1 cellular context compared by ENCODE assay signal in genomic region chrX:16807548-16807947, GRCh38.
TF ChIP-seq lines count a peak whose summit lies in the region.

No MANE protein-coding gene starts in this region.

TF ChIP-seq in GM23338, 12 proteins besides CTCF, POLR2A, EP300 and RAD21 (continued from another document):
- TF ChIP-seq, protein P1, sequence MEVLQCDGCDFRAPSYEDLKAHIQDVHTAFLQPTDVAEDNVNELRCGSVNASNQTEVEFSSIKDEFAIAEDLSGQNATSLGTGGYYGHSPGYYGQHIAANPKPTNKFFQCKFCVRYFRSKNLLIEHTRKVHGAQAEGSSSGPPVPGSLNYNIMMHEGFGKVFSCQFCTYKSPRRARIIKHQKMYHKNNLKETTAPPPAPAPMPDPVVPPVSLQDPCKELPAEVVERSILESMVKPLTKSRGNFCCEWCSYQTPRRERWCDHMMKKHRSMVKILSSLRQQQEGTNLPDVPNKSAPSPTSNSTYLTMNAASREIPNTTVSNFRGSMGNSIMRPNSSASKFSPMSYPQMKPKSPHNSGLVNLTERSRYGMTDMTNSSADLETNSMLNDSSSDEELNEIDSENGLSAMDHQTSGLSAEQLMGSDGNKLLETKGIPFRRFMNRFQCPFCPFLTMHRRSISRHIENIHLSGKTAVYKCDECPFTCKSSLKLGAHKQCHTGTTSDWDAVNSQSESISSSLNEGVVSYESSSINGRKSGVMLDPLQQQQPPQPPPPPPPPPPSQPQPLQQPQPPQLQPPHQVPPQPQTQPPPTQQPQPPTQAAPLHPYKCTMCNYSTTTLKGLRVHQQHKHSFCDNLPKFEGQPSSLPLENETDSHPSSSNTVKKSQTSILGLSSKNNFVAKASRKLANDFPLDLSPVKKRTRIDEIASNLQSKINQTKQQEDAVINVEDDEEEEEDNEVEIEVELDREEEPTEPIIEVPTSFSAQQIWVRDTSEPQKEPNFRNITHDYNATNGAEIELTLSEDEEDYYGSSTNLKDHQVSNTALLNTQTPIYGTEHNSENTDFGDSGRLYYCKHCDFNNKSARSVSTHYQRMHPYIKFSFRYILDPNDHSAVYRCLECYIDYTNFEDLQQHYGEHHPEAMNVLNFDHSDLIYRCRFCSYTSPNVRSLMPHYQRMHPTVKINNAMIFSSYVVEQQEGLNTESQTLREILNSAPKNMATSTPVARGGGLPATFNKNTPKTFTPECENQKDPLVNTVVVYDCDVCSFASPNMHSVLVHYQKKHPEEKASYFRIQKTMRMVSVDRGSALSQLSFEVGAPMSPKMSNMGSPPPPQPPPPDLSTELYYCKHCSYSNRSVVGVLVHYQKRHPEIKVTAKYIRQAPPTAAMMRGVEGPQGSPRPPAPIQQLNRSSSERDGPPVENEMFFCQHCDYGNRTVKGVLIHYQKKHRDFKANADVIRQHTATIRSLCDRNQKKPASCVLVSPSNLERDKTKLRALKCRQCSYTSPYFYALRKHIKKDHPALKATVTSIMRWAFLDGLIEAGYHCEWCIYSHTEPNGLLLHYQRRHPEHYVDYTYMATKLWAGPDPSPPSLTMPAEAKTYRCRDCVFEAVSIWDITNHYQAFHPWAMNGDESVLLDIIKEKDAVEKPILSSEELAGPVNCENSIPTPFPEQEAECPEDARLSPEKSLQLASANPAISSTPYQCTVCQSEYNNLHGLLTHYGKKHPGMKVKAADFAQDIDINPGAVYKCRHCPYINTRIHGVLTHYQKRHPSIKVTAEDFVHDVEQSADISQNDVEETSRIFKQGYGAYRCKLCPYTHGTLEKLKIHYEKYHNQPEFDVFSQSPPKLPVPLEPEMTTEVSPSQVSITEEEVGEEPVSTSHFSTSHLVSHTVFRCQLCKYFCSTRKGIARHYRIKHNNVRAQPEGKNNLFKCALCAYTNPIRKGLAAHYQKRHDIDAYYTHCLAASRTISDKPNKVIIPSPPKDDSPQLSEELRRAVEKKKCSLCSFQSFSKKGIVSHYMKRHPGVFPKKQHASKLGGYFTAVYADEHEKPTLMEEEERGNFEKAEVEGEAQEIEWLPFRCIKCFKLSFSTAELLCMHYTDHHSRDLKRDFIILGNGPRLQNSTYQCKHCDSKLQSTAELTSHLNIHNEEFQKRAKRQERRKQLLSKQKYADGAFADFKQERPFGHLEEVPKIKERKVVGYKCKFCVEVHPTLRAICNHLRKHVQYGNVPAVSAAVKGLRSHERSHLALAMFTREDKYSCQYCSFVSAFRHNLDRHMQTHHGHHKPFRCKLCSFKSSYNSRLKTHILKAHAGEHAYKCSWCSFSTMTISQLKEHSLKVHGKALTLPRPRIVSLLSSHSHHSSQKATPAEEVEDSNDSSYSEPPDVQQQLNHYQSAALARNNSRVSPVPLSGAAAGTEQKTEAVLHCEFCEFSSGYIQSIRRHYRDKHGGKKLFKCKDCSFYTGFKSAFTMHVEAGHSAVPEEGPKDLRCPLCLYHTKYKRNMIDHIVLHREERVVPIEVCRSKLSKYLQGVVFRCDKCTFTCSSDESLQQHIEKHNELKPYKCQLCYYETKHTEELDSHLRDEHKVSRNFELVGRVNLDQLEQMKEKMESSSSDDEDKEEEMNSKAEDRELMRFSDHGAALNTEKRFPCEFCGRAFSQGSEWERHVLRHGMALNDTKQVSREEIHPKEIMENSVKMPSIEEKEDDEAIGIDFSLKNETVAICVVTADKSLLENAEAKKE (CRISPR knock-in tag; IDR thresholded peaks at IDR 0.05) = no peak
- TF ChIP-seq EZH2 (IDR thresholded peaks at IDR 0.05; ENCODE audit: low read depth, unreplicated experiment) (no peak), STAT1 (IDR thresholded peaks at IDR 0.05; ENCODE audit: unreplicated experiment) (no peak), CREB1 (CRISPR knock-in tag; IDR thresholded peaks at IDR 0.05; ENCODE audit: low read depth) (no peak), NANOG (IDR thresholded peaks at IDR 0.05; ENCODE audit: borderline replicate concordance) (no peak)
TF ChIP-seq in GM23338: peak in this region for 0.
